In genomic region chr14:23435540-23436326, GRCh38 we compare ENCODE assay signal across 22 cellular contexts. TPM values are rescaled to one million over a fixed set of nuclear protein-coding genes. Genes with fewer than 3 reads are reported as not detected.
DNase-seq lines count a peak whose midpoint lies in the region; ATAC-seq, FAIRE-seq and TF ChIP-seq lines count a peak whose summit lies in the region.
"Had no signal": no experiment of that assay in that cellular context is flagged by ENCODE, and none has a peak within 500 bp of the region (broad histone marks: within the 10 kb centered on the region; RNA-seq: fewer than 3 reads in every experiment).

Gene MYH7, minus strand, starts transcription at chr14:23435660. Its CDS starts 1,928 bp downstream, at chr14:23433732.

- DNase-seq in WERI-Rb-1: peak; percentile 46
- DNase-seq in H1 (ENCODE audit: low read depth in 1 of 2, low spot score in 2 of 2): no peak
- DNase-seq in medulla oblongata (ENCODE audit: extremely low spot score): peak; percentile 29
- peak; percentile 46 for DNase-seq in sigmoid colon
- DNase-seq in GM23338 (ENCODE audit: low spot score): no peak
- no peak for DNase-seq in naive thymus-derived CD8-positive, alpha-beta T cell
- DNase-seq in GM03348 (ENCODE audit: low spot score): no peak
- DNase-seq: COR-L47; effector CD4-positive, alpha-beta T cell; NCI-H226 had no signal

- H3K27ac ChIP-seq in WERI-Rb-1 (peak within 1 kb of the TSS; percentile 96), H1 (ENCODE audit: low read depth, low read length) (no peak within 1 kb of the TSS), sigmoid colon (no peak within 1 kb of the TSS), GM23338 (ENCODE audit: low read depth) (no peak within 1 kb of the TSS)
- H3K27ac ChIP-seq: RWPE1 had no signal

- H3K4me1 ChIP-seq in H1 (replicated peaks in 1 of 4; ENCODE audit: control insufficient read depth in 3 of 4, insufficient read depth in 4 of 4, low read length in 3 of 4) (peaks cover 0 to 6% (median 2%) of the 10 kb centered on the region in 4 experiments; a peak in 2 of 7 replicates), sigmoid colon (peaks cover 0 to 12% (median 8%) of the 10 kb centered on the region in 4 donors), GM23338 (ENCODE audit: insufficient read depth) (peaks cover 14% of the 10 kb centered on the region)

- no peaks in the 10 kb centered on the region for H4K20me1 ChIP-seq in H1 (replicated peaks in 1 of 2; ENCODE audit: control insufficient read depth in 1 of 2, insufficient read depth in 2 of 2, low read length in 2 of 2)
- H4K20me1 ChIP-seq in GM23338 (replicated peaks; ENCODE audit: insufficient read depth): no peaks in the 10 kb centered on the region

- H3K9me3 Mint-ChIP-seq in GM23338: no peaks in the 10 kb centered on the region
- H3K9me3 Mint-ChIP-seq in naive thymus-derived CD8-positive, alpha-beta T cell: peaks cover 0 to 2% (median 0%) of the 10 kb centered on the region in 9 donors
- H3K9me3 Mint-ChIP-seq: T-helper 1 cell treated with Interleukin-12 subunit alpha and Interleukin-12 subunit beta and Interleukin-4 antibody, amounts not matched to agents 30 μg/mL and 1 μg/mL, for 36 hours had no signal

- no peak within 1 kb of the TSS for H3K4me3 Mint-ChIP-seq in GM23338
- no peak within 1 kb of the TSS for H3K4me3 Mint-ChIP-seq in naive thymus-derived CD8-positive, alpha-beta T cell
- H3K4me3 Mint-ChIP-seq: T-helper 1 cell treated with Interleukin-12 subunit alpha and Interleukin-12 subunit beta and Interleukin-4 antibody, amounts not matched to agents 30 μg/mL and 1 μg/mL, for 36 hours had no signal

- CTCF ChIA-PET in H1 (lab: Charles Lee; ENCODE audit: partially characterized antibody): interaction anchor here (0.6 to 3.2 kb wide), 19 partner anchors 9 to 315 kb away, joined by 3 to 19 read pairs (median 4); partner anchors contain the start of genes NGDN and SLC22A17

- H2BK5ac ChIP-seq in H1 (ENCODE audit: low read depth, low read length): peak within 1 kb of the TSS; percentile 8; the same call in 1 of the 2 replicates

- no peak within 1 kb of the TSS for H4K8ac ChIP-seq in H1 (ENCODE audit: extremely low read depth, insufficient read depth, low read length)

- H3K4me2 ChIP-seq in H1 (ENCODE audit: insufficient read depth in 1 of 2, low read depth in 2 of 2, low read length in 2 of 2): no peak within 1 kb of the TSS
- H3K4me2 ChIP-seq in GM23338: no peak within 1 kb of the TSS

- TF ChIP-seq EP300 in H1 (IDR thresholded peaks at IDR 0.05; ENCODE audit: borderline replicate concordance in 1 of 2, low read depth in 2 of 2, low read length in 2 of 2): no peak
- TF ChIP-seq EP300 in sigmoid colon (IDR thresholded peaks at IDR 0.05): no peak

- no peaks in the 10 kb centered on the region for H3K27me3 ChIP-seq in WERI-Rb-1 (ENCODE audit: insufficient read depth, low read depth, severe bottlenecking)
- H3K27me3 ChIP-seq in H1 (replicated peaks in 1 of 4; ENCODE audit: control insufficient read depth in 3 of 4, extremely low read depth in 1 of 4, insufficient read depth in 3 of 4, low read length in 3 of 4): peaks cover 0 to 4% (median 0%) of the 10 kb centered on the region in 4 experiments; a peak in 1 of 7 replicates
- no peaks in the 10 kb centered on the region for H3K27me3 ChIP-seq in sigmoid colon
- H3K27me3 ChIP-seq in GM23338 (ENCODE audit: insufficient read depth): no peaks in the 10 kb centered on the region

- no peak within 1 kb of the TSS for H3K23ac ChIP-seq in H1 (ENCODE audit: insufficient read length)

- H3K4me1 Mint-ChIP-seq in GM23338: peaks cover 14% of the 10 kb centered on the region
- H3K4me1 Mint-ChIP-seq in naive thymus-derived CD8-positive, alpha-beta T cell: peaks cover 0 to 2% (median 0%) of the 10 kb centered on the region in 4 donors

- no peaks in the 10 kb centered on the region for H3F3A ChIP-seq in GM23338 (replicated peaks; ENCODE audit: low read depth)

- no peaks in the 10 kb centered on the region for H3K79me2 ChIP-seq in H1 (ENCODE audit: control insufficient read depth in 1 of 2, insufficient read depth in 2 of 2, low read length in 2 of 2)
- no peaks in the 10 kb centered on the region for H3K79me2 ChIP-seq in GM23338 (replicated peaks; ENCODE audit: insufficient read depth)

- no peak within 1 kb of the TSS for H3K4ac ChIP-seq in H1 (replicated peaks; ENCODE audit: insufficient read length, low read depth, low read length)

- intact Hi-C loops in sigmoid colon (cut with DNase I): no loop called here

- H2BK120ac ChIP-seq in H1 (replicated peaks; ENCODE audit: low read depth, low read length): no peak within 1 kb of the TSS

- H3K9me3 ChIP-seq in WERI-Rb-1 (ENCODE audit: severe bottlenecking) (no peaks in the 10 kb centered on the region), H1 (ENCODE audit: insufficient read depth in 2 of 2, low read depth in 1 of 2, low read length in 1 of 2) (no peaks in the 10 kb centered on the region), sigmoid colon (no peaks in the 10 kb centered on the region)

- no peak for TF ChIP-seq CTCF in WERI-Rb-1 (IDR thresholded peaks at IDR 0.05; ENCODE audit: low read depth, low read length)
- no peak for TF ChIP-seq CTCF in H1 (IDR thresholded peaks at IDR 0.05; ENCODE audit: control extremely low read depth in 1 of 3, insufficient read depth in 1 of 3, low read depth in 1 of 3, low read length in 3 of 3)
- no peak for TF ChIP-seq CTCF in sigmoid colon (IDR thresholded peaks at IDR 0.05)
- no peak for TF ChIP-seq CTCF in GM23338 (conservative IDR thresholded peaks at IDR 0.05; ENCODE audit: low read depth in 2 of 2)

- no peaks in the 10 kb centered on the region for H3K36me3 ChIP-seq in WERI-Rb-1
- H3K36me3 ChIP-seq in H1 (ENCODE audit: control insufficient read depth in 2 of 4, insufficient read depth in 4 of 4, low read length in 3 of 4): no peaks in the 10 kb centered on the region
- no peaks in the 10 kb centered on the region for H3K36me3 ChIP-seq in sigmoid colon
- H3K36me3 ChIP-seq in GM23338 (ENCODE audit: insufficient read depth): no peaks in the 10 kb centered on the region

- no peak for FAIRE-seq in H1 (lab: Jason Lieb, UNC)
- FAIRE-seq: astrocyte, GM12892, keratinocyte had no signal

- WGBS in H1 (ENCODE audit: extremely low coverage in 1 of 2, insufficient coverage in 1 of 2, insufficient read length in 1 of 2, insufficient replicate concordance in 2 of 2, low coverage in 1 of 2, low lambda C conversion rate in 2 of 2, missing lambda C conversion rate in 1 of 2), 2 experiments: 78% methylated on average over 10 of the region's 10 CpGs; no CpG with 5 or more reads in 1 of the 2 experiments
- WGBS in sigmoid colon, 2 donors: 70 to 71% methylated on average over 10 of the region's 10 CpGs

- no peak within 1 kb of the TSS for H2BK15ac ChIP-seq in H1 (ENCODE audit: low read length)

- H3K4me3 ChIP-seq in WERI-Rb-1 (ENCODE audit: low read depth, low read length) (no peak within 1 kb of the TSS), H1 (ENCODE audit: extremely low read depth in 1 of 4, insufficient read depth in 2 of 4, low read depth in 3 of 4, low read length in 4 of 4) (no peak within 1 kb of the TSS), sigmoid colon (no peak within 1 kb of the TSS), GM23338 (no peak within 1 kb of the TSS)

- no peak within 1 kb of the TSS for H3K14ac ChIP-seq in H1 (ENCODE audit: insufficient read length)

- no peak within 1 kb of the TSS for H2BK12ac ChIP-seq in H1 (ENCODE audit: low read depth, low read length)

- no peak for TF ChIP-seq RAD21 in H1 (IDR thresholded peaks at IDR 0.05 in 1 of 2, conservative IDR thresholded peaks at IDR 0.05 in 1 of 2; ENCODE audit: low read depth in 2 of 2, low read length in 2 of 2)

- ATAC-seq in GM23338 (no peak), HG03280 (IDR thresholded peaks at IDR 0.05; ENCODE audit: unreplicated experiment) (no peak)
- no peak for ATAC-seq in naive thymus-derived CD8-positive, alpha-beta T cell
- ATAC-seq: HCT116 had no signal

- H4K91ac ChIP-seq in H1 (replicated peaks; ENCODE audit: insufficient read length, low read length): no peak within 1 kb of the TSS

- peaks cover 19% of the 10 kb centered on the region for H3K27me3 Mint-ChIP-seq in GM23338 (ENCODE audit: insufficient read depth, low read depth, poor library complexity)
- H3K27me3 Mint-ChIP-seq in naive thymus-derived CD8-positive, alpha-beta T cell: peaks cover 2 to 19% (median 13%) of the 10 kb centered on the region in 5 donors

- TF ChIP-seq POLR2A in H1 (IDR thresholded peaks at IDR 0.05; ENCODE audit: control extremely low read depth in 1 of 2, low read depth in 2 of 2, low read length in 2 of 2): no peak
- TF ChIP-seq POLR2A in sigmoid colon (IDR thresholded peaks at IDR 0.05): no peak

- no peak within 1 kb of the TSS for H2BK20ac ChIP-seq in H1 (ENCODE audit: low read length)

- H2AFZ ChIP-seq in H1 (ENCODE audit: low read length) (no peak within 1 kb of the TSS), GM23338 (no peak within 1 kb of the TSS; the same call in 1 of the 2 replicates)

- H3K27ac Mint-ChIP-seq in GM23338: no peak within 1 kb of the TSS
- no peak within 1 kb of the TSS for H3K27ac Mint-ChIP-seq in naive thymus-derived CD8-positive, alpha-beta T cell
- H3K27ac Mint-ChIP-seq: T-helper 1 cell treated with Interleukin-12 subunit alpha and Interleukin-12 subunit beta and Interleukin-4 antibody, amounts not matched to agents 30 μg/mL and 1 μg/mL, for 36 hours had no signal

- H3K18ac ChIP-seq in H1 (ENCODE audit: extremely low read depth, low read length): no peak within 1 kb of the TSS

- no peak within 1 kb of the TSS for H2AK5ac ChIP-seq in H1 (ENCODE audit: low read depth, low read length)

- no peak within 1 kb of the TSS for H4K5ac ChIP-seq in H1 (ENCODE audit: insufficient read length, low read depth, low read length)

- H3K9ac ChIP-seq in H1 (replicated peaks in 1 of 4; ENCODE audit: extremely low read depth in 1 of 4, low read depth in 3 of 4, low read length in 3 of 4): no peak within 1 kb of the TSS

- H3K56ac ChIP-seq in H1 (replicated peaks; ENCODE audit: insufficient read length, low read depth, low read length): no peak within 1 kb of the TSS

- POLR2A ChIA-PET in H1 (lab: Charles Lee; ENCODE audit: partially characterized antibody): interaction anchor here (0.6 to 1.3 kb wide), 4 partner anchors 22 to 114 kb away, joined by 3 to 4 read pairs (median 4); partner anchors contain the start of gene PABPN1
- POLR2A ChIA-PET in naive thymus-derived CD8-positive, alpha-beta T cell (lab: Charles Lee): interaction anchor here (0.6 kb wide), 1 partner anchor 912 kb away, joined by 3 read pairs; no protein-coding TSS in a partner anchor

- no peaks in the 10 kb centered on the region for H3K79me1 ChIP-seq in H1 (ENCODE audit: low read depth, low read length)

- H3K36me3 Mint-ChIP-seq in GM23338 (ENCODE audit: low read depth): no peaks in the 10 kb centered on the region; the same call in 2 of the 3 replicates
- H3K36me3 Mint-ChIP-seq in naive thymus-derived CD8-positive, alpha-beta T cell: no peaks in the 10 kb centered on the region

- H3K23me2 ChIP-seq in H1 (ENCODE audit: low read depth, low read length): no peaks in the 10 kb centered on the region

- H3K9me2 ChIP-seq in GM23338 (ENCODE audit: insufficient read depth): peaks cover 7% of the 10 kb centered on the region; the same call in 1 of the 2 replicates

RNA-seq across cellular contexts. Expression of gene MYH7, which starts in this region (rescaled TPM):
- not detected in 2 replicates for total RNA-seq in H1 (2021; fragmentation: NEBNext Ultra II Directional; extraction: Animal tissue kit (Norgen Biotek cat#: 25700))
- 0.02 TPM in 1 of 2 replicates, not detected in the other for polyA plus RNA-seq in H1 (2011; rRNA removed)
- polyA plus RNA-seq in H1 (2011; cell fraction: cytosol; rRNA removed): not detected
- 0.01 TPM for polyA plus RNA-seq in H1 (2011; cell fraction: nucleus; rRNA removed)
- 0.03 TPM in 1 of 4 replicates, not detected in the others for polyA plus RNA-seq in H1 (2012, experiment 1 of 2)
- polyA plus RNA-seq in H1 (2012, experiment 2 of 2): not detected
- not detected for polyA plus RNA-seq in H1 (2013, experiment 1 of 2)
- polyA plus RNA-seq in H1 (2013, experiment 2 of 2): under 0.01 TPM
- not detected in 2 replicates for polyA minus RNA-seq in H1 (2011; rRNA and poly(A)+ RNA removed)
- polyA minus RNA-seq in H1 (2011; cell fraction: cytosol; rRNA and poly(A)+ RNA removed): not detected
- polyA minus RNA-seq in H1 (2011; cell fraction: nucleus; rRNA and poly(A)+ RNA removed): not detected
- total RNA-seq in sigmoid colon: under 1 TPM in 2 of 4 donors, not detected in 2; under 0.01 to 0.14 TPM
- 10 to 100 TPM in 1 of 3 donors, 1 to 10 TPM in 1, under 1 TPM in 1; 0.28 to 11.6 (median 3.6) TPM for polyA plus RNA-seq in sigmoid colon
- not detected in 2 replicates for total RNA-seq in GM23338 (2014; rRNA removed; shearing (Covaris generic))
- polyA plus RNA-seq in GM23338 (2016; fragmentation: Nextera tagmentation; extraction: Ambion mirVana): 0.05 TPM in 1 of 2 replicates, not detected in the other
- not detected for total RNA-seq in naive thymus-derived CD8-positive, alpha-beta T cell
- not detected for polyA plus RNA-seq in naive thymus-derived CD8-positive, alpha-beta T cell
- total RNA-seq: astrocyte, fibroblast of lung, G401, HT-29, mononuclear cell, pulmonary artery endothelial cell had no signal
- polyA plus RNA-seq: fibroblast of lung, keratinocyte had no signal

Comparison
In these comparisons a context has a peak if more than half of its experiments do, and no peak if none do; other contexts are left out.
1. DNase-seq: peak in WERI-Rb-1 (single experiment), medulla oblongata (single experiment) and sigmoid colon (single experiment); none in H1 (0 of 2), GM23338 (single experiment), naive thymus-derived CD8-positive, alpha-beta T cell (0 of 10) and GM03348 (single experiment).